ENCODE assay signal across 1 cellular context in the genomic region with DNA sequence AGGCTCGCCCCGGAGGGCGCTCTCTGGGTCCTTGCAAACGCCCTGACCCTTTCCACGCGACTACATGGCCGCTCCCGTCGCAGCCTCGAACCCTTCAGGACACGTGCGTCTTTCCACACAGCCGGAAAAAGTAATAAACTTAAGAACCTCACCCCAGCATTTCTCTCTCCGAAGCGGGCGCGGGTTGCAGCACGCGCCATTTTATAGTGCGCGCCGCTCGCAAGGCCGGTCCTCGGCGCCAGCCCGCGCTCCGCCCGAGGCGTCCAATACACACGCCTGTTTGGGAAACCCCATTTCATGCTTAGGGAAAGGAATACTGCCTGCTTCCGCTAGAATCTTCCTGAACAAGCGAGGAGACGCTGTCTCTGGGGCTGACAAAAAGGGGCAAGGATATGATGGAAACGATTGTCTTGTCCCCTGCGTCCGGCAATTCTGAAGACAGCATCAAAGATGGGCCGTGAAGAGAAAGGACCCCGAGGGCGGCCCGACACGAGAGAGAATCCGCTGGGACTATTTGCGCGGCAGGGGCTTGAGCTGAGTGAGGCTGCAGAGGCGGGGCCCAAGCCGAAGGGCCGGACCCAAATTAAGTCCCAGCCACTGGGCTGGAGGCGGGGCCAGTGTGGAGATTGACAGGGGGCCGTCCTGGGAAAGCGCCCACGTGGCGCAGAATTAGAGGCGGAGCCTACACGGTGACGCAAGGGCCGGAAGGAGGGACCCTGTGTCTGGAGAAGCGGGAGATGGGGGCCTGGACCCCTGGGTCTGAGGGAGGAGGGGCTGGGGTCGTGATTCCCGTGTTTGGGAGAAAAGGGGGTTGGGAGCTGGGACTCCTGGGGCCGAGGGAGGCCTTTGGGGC.
TF ChIP-seq lines count a peak whose summit lies in the region.

No MANE protein-coding gene starts in this region.

TF ChIP-seq in HepG2, 621 proteins besides CTCF, POLR2A, EP300 and RAD21 (continued from another document and continues in another):
- TF ChIP-seq, protein P1, sequence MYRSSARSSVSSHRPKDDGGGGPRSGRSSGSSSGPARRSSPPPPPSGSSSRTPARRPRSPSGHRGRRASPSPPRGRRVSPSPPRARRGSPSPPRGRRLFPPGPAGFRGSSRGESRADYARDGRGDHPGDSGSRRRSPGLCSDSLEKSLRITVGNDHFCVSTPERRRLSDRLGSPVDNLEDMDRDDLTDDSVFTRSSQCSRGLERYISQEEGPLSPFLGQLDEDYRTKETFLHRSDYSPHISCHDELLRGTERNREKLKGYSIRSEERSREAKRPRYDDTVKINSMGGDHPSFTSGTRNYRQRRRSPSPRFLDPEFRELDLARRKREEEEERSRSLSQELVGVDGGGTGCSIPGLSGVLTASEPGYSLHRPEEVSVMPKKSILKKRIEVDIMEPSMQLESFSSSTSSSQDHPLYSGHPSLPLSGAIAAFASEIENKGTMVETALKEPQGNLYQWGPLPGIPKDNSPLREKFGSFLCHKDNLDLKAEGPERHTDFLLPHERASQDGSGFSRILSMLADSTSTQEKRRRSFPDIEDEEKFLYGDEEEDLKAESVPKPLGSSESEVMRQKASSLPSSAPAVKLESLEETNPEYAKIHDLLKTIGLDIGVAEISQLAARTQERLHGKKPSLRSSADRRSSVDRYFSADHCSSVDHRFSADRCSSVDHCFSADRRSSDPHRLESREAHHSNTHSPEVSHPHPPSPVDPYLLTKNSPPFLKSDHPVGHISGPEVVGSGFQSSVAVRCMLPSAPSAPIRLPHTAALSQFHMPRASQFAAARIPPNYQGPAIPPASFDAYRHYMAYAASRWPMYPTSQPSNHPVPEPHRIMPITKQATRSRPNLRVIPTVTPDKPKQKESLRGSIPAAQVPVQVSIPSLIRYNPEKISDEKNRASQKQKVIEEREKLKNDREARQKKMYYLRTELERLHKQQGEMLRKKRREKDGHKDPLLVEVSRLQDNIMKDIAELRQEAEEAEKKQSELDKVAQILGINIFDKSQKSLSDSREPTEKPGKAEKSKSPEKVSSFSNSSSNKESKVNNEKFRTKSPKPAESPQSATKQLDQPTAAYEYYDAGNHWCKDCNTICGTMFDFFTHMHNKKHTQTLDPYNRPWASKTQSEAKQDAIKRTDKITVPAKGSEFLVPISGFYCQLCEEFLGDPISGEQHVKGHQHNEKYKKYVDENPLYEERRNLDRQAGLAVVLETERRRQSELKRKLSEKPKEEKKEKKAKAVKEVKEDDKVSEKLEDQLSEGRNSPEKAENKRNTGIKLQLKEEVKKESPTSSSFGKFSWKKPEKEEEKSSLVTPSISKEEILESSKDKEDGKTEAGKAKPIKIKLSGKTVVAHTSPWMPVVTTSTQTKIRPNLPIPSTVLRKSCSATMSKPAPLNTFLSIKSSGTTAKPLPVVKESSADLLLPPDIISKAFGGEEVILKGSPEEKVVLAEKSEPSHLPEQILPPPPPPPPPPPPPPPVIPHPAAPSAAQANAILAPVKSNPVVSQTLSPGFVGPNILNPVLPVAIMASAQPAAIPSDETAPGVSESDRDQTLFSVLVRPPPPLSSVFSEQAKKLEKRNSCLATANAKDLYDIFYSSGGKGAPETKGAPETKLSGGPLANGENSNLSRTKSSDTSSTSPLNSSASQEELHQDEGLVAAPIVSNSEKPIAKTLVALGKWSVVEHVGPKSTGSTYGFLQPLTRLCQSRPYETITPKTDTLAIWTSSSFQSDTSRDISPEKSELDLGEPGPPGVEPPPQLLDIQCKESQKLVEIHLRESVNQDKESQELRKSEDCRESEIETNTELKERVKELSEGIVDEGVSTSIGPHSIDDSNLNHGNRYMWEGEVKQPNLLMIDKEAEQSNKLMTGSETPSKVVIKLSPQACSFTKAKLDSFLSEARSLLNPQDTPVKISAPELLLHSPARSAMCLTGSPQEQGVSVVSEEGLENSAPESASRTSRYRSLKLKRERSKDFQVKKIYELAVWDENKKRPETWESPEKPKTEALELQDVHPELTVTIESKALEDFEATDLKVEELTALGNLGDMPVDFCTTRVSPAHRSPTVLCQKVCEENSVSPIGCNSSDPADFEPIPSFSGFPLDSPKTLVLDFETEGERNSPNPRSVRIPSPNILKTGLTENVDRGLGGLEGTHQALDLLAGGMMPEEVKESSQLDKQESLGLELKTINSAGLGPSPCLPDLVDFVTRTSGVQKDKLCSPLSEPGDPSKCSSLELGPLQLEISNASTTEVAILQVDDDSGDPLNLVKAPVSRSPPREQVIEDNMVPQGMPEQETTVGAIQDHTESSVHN (CRISPR knock-in tag; IDR thresholded peaks at IDR 0.05), result no peak
- TF ChIP-seq BRD4 (CRISPR knock-in tag; IDR thresholded peaks at IDR 0.05) (no peak; the same call in 1 of the 2 replicates), SATB2 (CRISPR knock-in tag; IDR thresholded peaks at IDR 0.05) (no peak), ZNF564 (CRISPR knock-in tag; IDR thresholded peaks at IDR 0.05) (no peak), ZNF556 (CRISPR knock-in tag; IDR thresholded peaks at IDR 0.05; ENCODE audit: borderline replicate concordance) (no peak), SPEN (CRISPR knock-in tag; IDR thresholded peaks at IDR 0.05; ENCODE audit: low read depth) (peak; percentile 91), ZNF746 (CRISPR knock-in tag; IDR thresholded peaks at IDR 0.05) (no peak), SMARCC2 (IDR thresholded peaks at IDR 0.05) (no peak), HHEX (CRISPR knock-in tag; IDR thresholded peaks at IDR 0.05) (no peak), FOXA1 (IDR thresholded peaks at IDR 0.05) (no peak), FOXA1 (CRISPR knock-in tag; IDR thresholded peaks at IDR 0.05) (no peak), ZNF83 (CRISPR knock-in tag; IDR thresholded peaks at IDR 0.05; ENCODE audit: borderline replicate concordance) (no peak; the same call in 1 of the 2 replicates), ZNF382 (CRISPR knock-in tag; IDR thresholded peaks at IDR 0.05; ENCODE audit: borderline replicate concordance) (no peak), RFXAP (CRISPR knock-in tag; IDR thresholded peaks at IDR 0.05; ENCODE audit: borderline replicate concordance) (no peak), ZFP36L2 (CRISPR knock-in tag; IDR thresholded peaks at IDR 0.05) (no peak), ZNF850 (CRISPR knock-in tag; conservative IDR thresholded peaks at IDR 0.05) (no peak), SUZ12 (IDR thresholded peaks at IDR 0.05; ENCODE audit: low read depth, low read length) (no peak)
- TF ChIP-seq, protein P2, sequence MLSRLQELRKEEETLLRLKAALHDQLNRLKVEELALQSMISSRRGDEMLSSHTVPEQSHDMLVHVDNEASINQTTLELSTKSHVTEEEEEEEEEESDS (CRISPR knock-in tag; IDR thresholded peaks at IDR 0.05; ENCODE audit: borderline replicate concordance), result no peak
- TF ChIP-seq, protein P3, sequence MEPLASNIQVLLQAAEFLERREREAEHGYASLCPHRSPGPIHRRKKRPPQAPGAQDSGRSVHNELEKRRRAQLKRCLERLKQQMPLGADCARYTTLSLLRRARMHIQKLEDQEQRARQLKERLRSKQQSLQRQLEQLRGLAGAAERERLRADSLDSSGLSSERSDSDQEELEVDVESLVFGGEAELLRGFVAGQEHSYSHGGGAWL (CRISPR knock-in tag; IDR thresholded peaks at IDR 0.05), result peak; percentile 25; the same call in 1 of the 2 replicates
- TF ChIP-seq, protein P4, sequence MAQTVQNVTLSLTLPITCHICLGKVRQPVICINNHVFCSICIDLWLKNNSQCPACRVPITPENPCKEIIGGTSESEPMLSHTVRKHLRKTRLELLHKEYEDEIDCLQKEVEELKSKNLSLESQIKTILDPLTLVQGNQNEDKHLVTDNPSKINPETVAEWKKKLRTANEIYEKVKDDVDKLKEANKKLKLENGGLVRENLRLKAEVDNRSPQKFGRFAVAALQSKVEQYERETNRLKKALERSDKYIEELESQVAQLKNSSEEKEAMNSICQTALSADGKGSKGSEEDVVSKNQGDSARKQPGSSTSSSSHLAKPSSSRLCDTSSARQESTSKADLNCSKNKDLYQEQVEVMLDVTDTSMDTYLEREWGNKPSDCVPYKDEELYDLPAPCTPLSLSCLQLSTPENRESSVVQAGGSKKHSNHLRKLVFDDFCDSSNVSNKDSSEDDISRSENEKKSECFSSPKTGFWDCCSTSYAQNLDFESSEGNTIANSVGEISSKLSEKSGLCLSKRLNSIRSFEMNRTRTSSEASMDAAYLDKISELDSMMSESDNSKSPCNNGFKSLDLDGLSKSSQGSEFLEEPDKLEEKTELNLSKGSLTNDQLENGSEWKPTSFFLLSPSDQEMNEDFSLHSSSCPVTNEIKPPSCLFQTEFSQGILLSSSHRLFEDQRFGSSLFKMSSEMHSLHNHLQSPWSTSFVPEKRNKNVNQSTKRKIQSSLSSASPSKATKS (CRISPR knock-in tag; IDR thresholded peaks at IDR 0.05), result no peak
- TF ChIP-seq, protein P5, sequence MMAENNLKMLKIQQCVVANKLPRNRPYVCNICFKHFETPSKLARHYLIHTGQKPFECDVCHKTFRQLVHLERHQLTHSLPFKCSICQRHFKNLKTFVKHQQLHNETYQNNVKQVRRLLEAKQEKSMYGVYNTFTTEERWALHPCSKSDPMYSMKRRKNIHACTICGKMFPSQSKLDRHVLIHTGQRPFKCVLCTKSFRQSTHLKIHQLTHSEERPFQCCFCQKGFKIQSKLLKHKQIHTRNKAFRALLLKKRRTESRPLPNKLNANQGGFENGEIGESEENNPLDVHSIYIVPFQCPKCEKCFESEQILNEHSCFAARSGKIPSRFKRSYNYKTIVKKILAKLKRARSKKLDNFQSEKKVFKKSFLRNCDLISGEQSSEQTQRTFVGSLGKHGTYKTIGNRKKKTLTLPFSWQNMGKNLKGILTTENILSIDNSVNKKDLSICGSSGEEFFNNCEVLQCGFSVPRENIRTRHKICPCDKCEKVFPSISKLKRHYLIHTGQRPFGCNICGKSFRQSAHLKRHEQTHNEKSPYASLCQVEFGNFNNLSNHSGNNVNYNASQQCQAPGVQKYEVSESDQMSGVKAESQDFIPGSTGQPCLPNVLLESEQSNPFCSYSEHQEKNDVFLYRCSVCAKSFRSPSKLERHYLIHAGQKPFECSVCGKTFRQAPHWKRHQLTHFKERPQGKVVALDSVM (CRISPR knock-in tag; IDR thresholded peaks at IDR 0.05), result no peak
- TF ChIP-seq, protein P6, sequence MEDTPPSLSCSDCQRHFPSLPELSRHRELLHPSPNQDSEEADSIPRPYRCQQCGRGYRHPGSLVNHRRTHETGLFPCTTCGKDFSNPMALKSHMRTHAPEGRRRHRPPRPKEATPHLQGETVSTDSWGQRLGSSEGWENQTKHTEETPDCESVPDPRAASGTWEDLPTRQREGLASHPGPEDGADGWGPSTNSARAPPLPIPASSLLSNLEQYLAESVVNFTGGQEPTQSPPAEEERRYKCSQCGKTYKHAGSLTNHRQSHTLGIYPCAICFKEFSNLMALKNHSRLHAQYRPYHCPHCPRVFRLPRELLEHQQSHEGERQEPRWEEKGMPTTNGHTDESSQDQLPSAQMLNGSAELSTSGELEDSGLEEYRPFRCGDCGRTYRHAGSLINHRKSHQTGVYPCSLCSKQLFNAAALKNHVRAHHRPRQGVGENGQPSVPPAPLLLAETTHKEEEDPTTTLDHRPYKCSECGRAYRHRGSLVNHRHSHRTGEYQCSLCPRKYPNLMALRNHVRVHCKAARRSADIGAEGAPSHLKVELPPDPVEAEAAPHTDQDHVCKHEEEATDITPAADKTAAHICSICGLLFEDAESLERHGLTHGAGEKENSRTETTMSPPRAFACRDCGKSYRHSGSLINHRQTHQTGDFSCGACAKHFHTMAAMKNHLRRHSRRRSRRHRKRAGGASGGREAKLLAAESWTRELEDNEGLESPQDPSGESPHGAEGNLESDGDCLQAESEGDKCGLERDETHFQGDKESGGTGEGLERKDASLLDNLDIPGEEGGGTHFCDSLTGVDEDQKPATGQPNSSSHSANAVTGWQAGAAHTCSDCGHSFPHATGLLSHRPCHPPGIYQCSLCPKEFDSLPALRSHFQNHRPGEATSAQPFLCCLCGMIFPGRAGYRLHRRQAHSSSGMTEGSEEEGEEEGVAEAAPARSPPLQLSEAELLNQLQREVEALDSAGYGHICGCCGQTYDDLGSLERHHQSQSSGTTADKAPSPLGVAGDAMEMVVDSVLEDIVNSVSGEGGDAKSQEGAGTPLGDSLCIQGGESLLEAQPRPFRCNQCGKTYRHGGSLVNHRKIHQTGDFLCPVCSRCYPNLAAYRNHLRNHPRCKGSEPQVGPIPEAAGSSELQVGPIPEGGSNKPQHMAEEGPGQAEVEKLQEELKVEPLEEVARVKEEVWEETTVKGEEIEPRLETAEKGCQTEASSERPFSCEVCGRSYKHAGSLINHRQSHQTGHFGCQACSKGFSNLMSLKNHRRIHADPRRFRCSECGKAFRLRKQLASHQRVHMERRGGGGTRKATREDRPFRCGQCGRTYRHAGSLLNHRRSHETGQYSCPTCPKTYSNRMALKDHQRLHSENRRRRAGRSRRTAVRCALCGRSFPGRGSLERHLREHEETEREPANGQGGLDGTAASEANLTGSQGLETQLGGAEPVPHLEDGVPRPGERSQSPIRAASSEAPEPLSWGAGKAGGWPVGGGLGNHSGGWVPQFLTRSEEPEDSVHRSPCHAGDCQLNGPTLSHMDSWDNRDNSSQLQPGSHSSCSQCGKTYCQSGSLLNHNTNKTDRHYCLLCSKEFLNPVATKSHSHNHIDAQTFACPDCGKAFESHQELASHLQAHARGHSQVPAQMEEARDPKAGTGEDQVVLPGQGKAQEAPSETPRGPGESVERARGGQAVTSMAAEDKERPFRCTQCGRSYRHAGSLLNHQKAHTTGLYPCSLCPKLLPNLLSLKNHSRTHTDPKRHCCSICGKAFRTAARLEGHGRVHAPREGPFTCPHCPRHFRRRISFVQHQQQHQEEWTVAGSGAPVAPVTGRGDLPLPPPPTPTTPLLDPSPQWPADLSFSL (CRISPR knock-in tag; IDR thresholded peaks at IDR 0.05), result no peak
- TF ChIP-seq, protein P7, sequence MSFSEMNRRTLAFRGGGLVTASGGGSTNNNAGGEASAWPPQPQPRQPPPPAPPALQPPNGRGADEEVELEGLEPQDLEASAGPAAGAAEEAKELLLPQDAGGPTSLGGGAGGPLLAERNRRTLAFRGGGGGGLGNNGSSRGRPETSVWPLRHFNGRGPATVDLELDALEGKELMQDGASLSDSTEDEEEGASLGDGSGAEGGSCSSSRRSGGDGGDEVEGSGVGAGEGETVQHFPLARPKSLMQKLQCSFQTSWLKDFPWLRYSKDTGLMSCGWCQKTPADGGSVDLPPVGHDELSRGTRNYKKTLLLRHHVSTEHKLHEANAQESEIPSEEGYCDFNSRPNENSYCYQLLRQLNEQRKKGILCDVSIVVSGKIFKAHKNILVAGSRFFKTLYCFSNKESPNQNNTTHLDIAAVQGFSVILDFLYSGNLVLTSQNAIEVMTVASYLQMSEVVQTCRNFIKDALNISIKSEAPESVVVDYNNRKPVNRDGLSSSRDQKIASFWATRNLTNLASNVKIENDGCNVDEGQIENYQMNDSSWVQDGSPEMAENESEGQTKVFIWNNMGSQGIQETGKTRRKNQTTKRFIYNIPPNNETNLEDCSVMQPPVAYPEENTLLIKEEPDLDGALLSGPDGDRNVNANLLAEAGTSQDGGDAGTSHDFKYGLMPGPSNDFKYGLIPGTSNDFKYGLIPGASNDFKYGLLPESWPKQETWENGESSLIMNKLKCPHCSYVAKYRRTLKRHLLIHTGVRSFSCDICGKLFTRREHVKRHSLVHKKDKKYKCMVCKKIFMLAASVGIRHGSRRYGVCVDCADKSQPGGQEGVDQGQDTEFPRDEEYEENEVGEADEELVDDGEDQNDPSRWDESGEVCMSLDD (CRISPR knock-in tag; IDR thresholded peaks at IDR 0.05; ENCODE audit: borderline replicate concordance), result no peak
- TF ChIP-seq, protein P8, sequence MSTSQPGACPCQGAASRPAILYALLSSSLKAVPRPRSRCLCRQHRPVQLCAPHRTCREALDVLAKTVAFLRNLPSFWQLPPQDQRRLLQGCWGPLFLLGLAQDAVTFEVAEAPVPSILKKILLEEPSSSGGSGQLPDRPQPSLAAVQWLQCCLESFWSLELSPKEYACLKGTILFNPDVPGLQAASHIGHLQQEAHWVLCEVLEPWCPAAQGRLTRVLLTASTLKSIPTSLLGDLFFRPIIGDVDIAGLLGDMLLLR (CRISPR knock-in tag; IDR thresholded peaks at IDR 0.05), result peak; percentile 54; the same call in 1 of the 2 replicates
